In genomic region chr2:203705184-203705583, GRCh38 we compare ENCODE assay signal across 12 cellular contexts. TPM values are rescaled to one million over a fixed set of nuclear protein-coding genes. Genes with fewer than 3 reads are reported as not detected.
DNase-seq lines count a peak whose midpoint lies in the region; ATAC-seq lines count a peak whose summit lies in the region.
"Had no signal": no experiment of that assay in that cellular context is flagged by ENCODE, and none has a peak within 500 bp of the region (broad histone marks: within the 10 kb centered on the region; RNA-seq: fewer than 3 reads in every experiment).

No MANE protein-coding gene starts in this region.

- H3K9ac ChIP-seq in BLaER1 treated with 17β-estradiol and CSF1 and Interleukin-3, amounts not matched to agents 10 nM and 100 nM = no peak overlapping the region
- no peak overlapping the region for H3K9ac ChIP-seq in mesenchymal stem cell (ENCODE audit: low read length)

- H4K91ac ChIP-seq in mesenchymal stem cell (ENCODE audit: low read length) = no peak overlapping the region

- H3K9me3 Mint-ChIP-seq in activated T-cell treated with anti-CD3 and anti-CD28 coated beads, Interleukin-2, amount 50 U/mL, for 72 hours = peaks cover 1 to 3% of the 10 kb centered on the region in 2 donors

- WGBS in mesenchymal stem cell = 97% methylated on average over 6 of the region's 6 CpGs

- 0 out of 22 replicates have a peak, but pooled peaks cover 0 to 3% (median 0%) of the 10 kb centered on the region in 11 experiments for H3K36me3 ChIP-seq in BLaER1 treated with 17β-estradiol and CSF1 and Interleukin-3, amounts not matched to agents 10 nM and 100 nM
- no peaks in the 10 kb centered on the region for H3K36me3 ChIP-seq in mesenchymal stem cell (ENCODE audit: control insufficient read depth in 1 of 2, insufficient read depth in 2 of 2, low read depth in 1 of 2, low read length in 2 of 2)
- H3K36me3 ChIP-seq: brain microvascular endothelial cell had no signal

- peaks cover 19 to 64% (median 41%) of the 10 kb centered on the region in 10 experiments for H3K4me1 ChIP-seq in BLaER1 treated with 17β-estradiol and CSF1 and Interleukin-3, amounts not matched to agents 10 nM and 100 nM
- no peaks in the 10 kb centered on the region for H3K4me1 ChIP-seq in mesenchymal stem cell (ENCODE audit: control insufficient read depth, insufficient read depth, low read depth, low read length)

- peaks cover 31% of the 10 kb centered on the region for H3K4me1 Mint-ChIP-seq in activated T-cell treated with anti-CD3 and anti-CD28 coated beads, Interleukin-2, amount 50 U/mL, for 72 hours (ENCODE audit: low read depth)

- H4K8ac ChIP-seq in mesenchymal stem cell (ENCODE audit: low read length) = peak overlapping the region; percentile 41

- no peak overlapping the region for H2BK12ac ChIP-seq in mesenchymal stem cell (ENCODE audit: low read length in 2 of 2)

- ATAC-seq in activated T-cell treated with anti-CD3 and anti-CD28 coated beads, Interleukin-2, amount 50 U/mL, for 72 hours (replicated peaks in 1 of 2) = peak; percentile 69 to 81
- no peak for ATAC-seq in GM21381 (IDR thresholded peaks at IDR 0.05; ENCODE audit: unreplicated experiment)
- ATAC-seq: SK-N-SH treated with all-trans-retinoic acid at 6 μM for 48 hours had no signal

- H3K4me3 Mint-ChIP-seq in activated T-cell treated with anti-CD3 and anti-CD28 coated beads, Interleukin-2, amount 50 U/mL, for 72 hours = peak overlapping the region; percentile 88 to 100

- H3K4me2 ChIP-seq in BLaER1 treated with 17β-estradiol and CSF1 and Interleukin-3, amounts not matched to agents 10 nM and 100 nM = peak overlapping the region; percentile 21 to 88 (median 79); a peak in 20 of 22 replicates
- H3K4me2 ChIP-seq in mesenchymal stem cell (ENCODE audit: low read length, poor library complexity, severe bottlenecking) = no peak overlapping the region

- no peak overlapping the region for H3K14ac ChIP-seq in mesenchymal stem cell (ENCODE audit: low read length in 2 of 2)

- no peak overlapping the region for H2BK15ac ChIP-seq in mesenchymal stem cell (ENCODE audit: low read depth, poor library complexity, severe bottlenecking)

- H3K9me3 ChIP-seq in BLaER1 treated with 17β-estradiol and CSF1 and Interleukin-3, amounts not matched to agents 10 nM and 100 nM (replicated peaks in 1 of 11) = peaks cover 21 to 35% (median 31%) of the 10 kb centered on the region in 11 experiments
- peaks cover 5% of the 10 kb centered on the region for H3K9me3 ChIP-seq in mesenchymal stem cell (ENCODE audit: control insufficient read depth, low read length)

- no peak overlapping the region for H3K23ac ChIP-seq in mesenchymal stem cell (ENCODE audit: low read length in 2 of 2)

- H2BK120ac ChIP-seq in mesenchymal stem cell (ENCODE audit: low read depth, low read length) = no peak overlapping the region

- H2BK5ac ChIP-seq in mesenchymal stem cell (ENCODE audit: low read depth, low read length, poor library complexity, severe bottlenecking) = no peak overlapping the region

- no peak overlapping the region for H3K18ac ChIP-seq in mesenchymal stem cell (ENCODE audit: low read depth in 1 of 2, low read length in 2 of 2)

- H2AK5ac ChIP-seq in mesenchymal stem cell (ENCODE audit: low read length, severe bottlenecking) = no peak overlapping the region

- DNase-seq in OCI-M1 (lab: John Stamatoyannopoulos, UW) (peak; percentile 29), mesenchymal stem cell (no peak), Ammon's horn (ENCODE audit: low spot score) (no peak), D341Med (ENCODE audit: low spot score) (no peak), GDM1 (lab: John Stamatoyannopoulos, UW) (no peak)
- DNase-seq in activated T-cell treated with anti-CD3 and anti-CD28 coated beads, Interleukin-2, amount 50 U/mL, for 72 hours = peak; percentile 58 to 67
- DNase-seq: brain microvascular endothelial cell, NCI-H2029 treated with DMSO at 0.1 percent for 48 hours had no signal

- H3K4me3 ChIP-seq in BLaER1 treated with 17β-estradiol and CSF1 and Interleukin-3, amounts not matched to agents 10 nM and 100 nM = no peak overlapping the region
- no peak overlapping the region for H3K4me3 ChIP-seq in mesenchymal stem cell (ENCODE audit: insufficient read depth in 1 of 2, low read depth in 1 of 2, low read length in 2 of 2)
- H3K4me3 ChIP-seq: skin epidermis had no signal

- no peaks in the 10 kb centered on the region for H3K27me3 Mint-ChIP-seq in activated T-cell treated with anti-CD3 and anti-CD28 coated beads, Interleukin-2, amount 50 U/mL, for 72 hours (ENCODE audit: low read depth)

- H3K27ac ChIP-seq in BLaER1 treated with 17β-estradiol and CSF1 and Interleukin-3, amounts not matched to agents 10 nM and 100 nM = peak overlapping the region in 8 of 11 experiments; percentile 15 to 89 (median 70); a peak in 7 of 22 replicates
- H3K27ac ChIP-seq in mesenchymal stem cell (ENCODE audit: low read length, poor library complexity, severe bottlenecking) = no peak overlapping the region
- H3K27ac ChIP-seq: brain microvascular endothelial cell had no signal

- no peaks in the 10 kb centered on the region for H3K79me1 ChIP-seq in mesenchymal stem cell (replicated peaks; ENCODE audit: low read length, poor library complexity, severe bottlenecking)

- H3K4ac ChIP-seq in mesenchymal stem cell (ENCODE audit: low read depth in 1 of 2, low read length in 2 of 2) = peak overlapping the region in 1 of 2 experiments; percentile 28

- H2AFZ ChIP-seq in mesenchymal stem cell (ENCODE audit: low read depth, low read length) = no peak overlapping the region

- H4K20me1 ChIP-seq in BLaER1 treated with 17β-estradiol and CSF1 and Interleukin-3, amounts not matched to agents 10 nM and 100 nM = no peaks in the 10 kb centered on the region

- H3K27me3 ChIP-seq in BLaER1 treated with 17β-estradiol and CSF1 and Interleukin-3, amounts not matched to agents 10 nM and 100 nM = no peaks in the 10 kb centered on the region
- no peaks in the 10 kb centered on the region for H3K27me3 ChIP-seq in mesenchymal stem cell (ENCODE audit: control insufficient read depth in 1 of 2, insufficient read depth in 1 of 2, low read length in 2 of 2)
- H3K27me3 ChIP-seq: brain microvascular endothelial cell had no signal

- peaks cover 11 to 29% of the 10 kb centered on the region in 2 donors for H3K36me3 Mint-ChIP-seq in activated T-cell treated with anti-CD3 and anti-CD28 coated beads, Interleukin-2, amount 50 U/mL, for 72 hours (ENCODE audit: insufficient read depth in 2 of 2)

- H3K27ac Mint-ChIP-seq in activated T-cell treated with anti-CD3 and anti-CD28 coated beads, Interleukin-2, amount 50 U/mL, for 72 hours = peak overlapping the region; percentile 100

RNA-seq across cellular contexts. Expression of gene CD28, which starts 1.3 kb away (rescaled TPM):
- 100 to 1,000 TPM; 177 to 206 TPM for total RNA-seq in activated T-cell treated with anti-CD3 and anti-CD28 coated beads, Interleukin-2, amount 50 U/mL, for 72 hours
- polyA plus RNA-seq in mesenchymal stem cell (2013, experiment 1 of 2) = 0.01 TPM
- polyA plus RNA-seq in mesenchymal stem cell (2013, experiment 2 of 2) = 0.01 TPM

Comparison
In these comparisons a context has a peak if more than half of its experiments do, and no peak if none do; other contexts are left out.
1. DNase-seq: peak in OCI-M1 (single experiment) and activated T-cell treated with anti-CD3 and anti-CD28 coated beads, Interleukin-2, amount 50 U/mL, for 72 hours (2 of 2); none in mesenchymal stem cell (single experiment), Ammon's horn (single experiment), D341Med (single experiment) and GDM1 (single experiment).